8 cellular contexts compared by ENCODE assay signal in genomic region chr1:155228096-155228427, GRCh38. TPM values are rescaled to one million over a fixed set of nuclear protein-coding genes. Genes with fewer than 3 reads are reported as not detected.
A peak's percentile ranks its signal among the peaks of the same experiment; 100 is the strongest.
DNase-seq lines count a peak whose midpoint lies in the region; ATAC-seq, FAIRE-seq and TF ChIP-seq lines count a peak whose summit lies in the region.

No MANE protein-coding gene starts in this region.

- BruUV-seq in Caco-2 (replicated peaks; lab: Mats Ljungman, UMichigan): TSS peak; percentile 94

- peaks cover 22% of the 10 kb centered on the region for H3K4me1 ChIP-seq in Caco-2
- H3K4me1 ChIP-seq in Peyer's patch: peaks cover 0 to 5% (median 0%) of the 10 kb centered on the region in 4 donors
- peaks cover 0 to 4% (median 0%) of the 10 kb centered on the region in 3 donors for H3K4me1 ChIP-seq in pancreas

- peak overlapping the region; percentile 80 for H3K27ac Mint-ChIP-seq in Caco-2 (ENCODE audit: unreplicated experiment)

- intact Hi-C loops in Caco-2 (cut with micrococcal nuclease; ENCODE audit: unreplicated experiment): loop anchor here (5.0 kb wide), 1 partner anchor 36 kb away; no protein-coding TSS in a partner anchor
- intact Hi-C loops in pancreas (cut with DNase I): no loop called here

- TF ChIP-seq CTCF in Caco-2 (IDR thresholded peaks at IDR 0.05; ENCODE audit: insufficient read depth in 1 of 2, low read depth in 1 of 2, low read length in 1 of 2, severe bottlenecking in 1 of 2, unreplicated experiment in 1 of 2) (no peak), Peyer's patch (IDR thresholded peaks at IDR 0.05) (no peak), pancreas (IDR thresholded peaks at IDR 0.05) (no peak)

- H3K27ac ChIP-seq in Peyer's patch (peak overlapping the region; percentile 78 to 86 (median 83)), epithelial cell of prostate (peak overlapping the region; percentile 97), pancreas (peak overlapping the region in 2 of 4 donors; percentile 85)

- H3K36me3 ChIP-seq in Caco-2 (ENCODE audit: control insufficient read depth, insufficient read depth, low read length): no peaks in the 10 kb centered on the region; the same call in 1 of the 2 replicates
- H3K36me3 ChIP-seq in Peyer's patch: no peaks in the 10 kb centered on the region
- no peaks in the 10 kb centered on the region for H3K36me3 ChIP-seq in pancreas

- no peaks in the 10 kb centered on the region for H3K9me3 Mint-ChIP-seq in Caco-2 (ENCODE audit: unreplicated experiment)

- TF ChIP-seq POLR2A in Peyer's patch (IDR thresholded peaks at IDR 0.05): no peak

- no peaks in the 10 kb centered on the region for H3K27me3 Mint-ChIP-seq in Caco-2 (ENCODE audit: insufficient read depth, unreplicated experiment)

- peak overlapping the region; percentile 81 for H3K4me3 Mint-ChIP-seq in Caco-2 (ENCODE audit: unreplicated experiment)

- peaks cover 15% of the 10 kb centered on the region for H3K36me3 Mint-ChIP-seq in Caco-2 (ENCODE audit: insufficient read depth, unreplicated experiment)

- H3K9me3 ChIP-seq in Caco-2 (no peaks in the 10 kb centered on the region), Peyer's patch (no peaks in the 10 kb centered on the region), pancreas (no peaks in the 10 kb centered on the region)

- H3K27me3 ChIP-seq in Caco-2 (replicated peaks; ENCODE audit: control insufficient read depth, insufficient read depth, low read length) (no peaks in the 10 kb centered on the region), Peyer's patch (no peaks in the 10 kb centered on the region), pancreas (no peaks in the 10 kb centered on the region)

- ATAC-seq in pancreas (no peak), GM21825 (IDR thresholded peaks at IDR 0.05; ENCODE audit: unreplicated experiment) (no peak)

- POLR2A ChIA-PET in Caco-2 (lab: Charles Lee): interaction anchor here (2.0 kb wide), 1 partner anchor 19 kb away, joined by 10 read pairs; the partner anchor contains the start of gene MTX1

- 56% methylated on average over 9 of the region's 9 CpGs for WGBS in pancreas, 2 donors

- peaks cover 25% of the 10 kb centered on the region for H3K4me1 Mint-ChIP-seq in Caco-2 (ENCODE audit: low read depth, unreplicated experiment)

- CTCF ChIA-PET in Caco-2 (lab: Charles Lee): interaction anchor here (1.5 to 2.5 kb wide), 2 partner anchors 19 to 21 kb away, joined by 5 to 10 read pairs; partner anchors contain the start of gene THBS3

- H3K4me3 ChIP-seq in Caco-2 (ENCODE audit: low read depth, low read length): peak overlapping the region; percentile 43
- H3K4me3 ChIP-seq in Peyer's patch: peak overlapping the region; percentile 41 to 66 (median 55)
- peak overlapping the region; percentile 4 to 70 (median 32) for H3K4me3 ChIP-seq in pancreas

- FAIRE-seq in pancreas (lab: Jason Lieb, UNC): no peak

- DNase-seq in Caco-2 (no peak), Peyer's patch (no peak), epithelial cell of prostate (ENCODE audit: low read depth, low spot score) (no peak), pancreas (peak in 1 of 6 donors; percentile 9), DMS79 (lab: John Stamatoyannopoulos, UW) (no peak), SIG-M5 treated with dmso at 0.1 percent for 504 hours (lab: John Stamatoyannopoulos, UW; ENCODE audit: unreplicated experiment) (no peak), SK-N-DZ (ENCODE audit: low spot score) (no peak)

RNA-seq across cellular contexts. Expression of gene MTX1, which starts 19.6 kb away (rescaled TPM):
- total RNA-seq in Caco-2 (2022): 64.9 and 65.3 TPM in 2 replicates
- total RNA-seq in Peyer's patch: 10 to 100 TPM; 33.2 to 45.2 (median 36.5) TPM
- 10 to 100 TPM; 10.7 to 18.4 (median 15.7) TPM for total RNA-seq in pancreas
- polyA plus RNA-seq in pancreas: 10 to 100 TPM; 34.3 to 36.8 TPM
- polyA plus RNA-seq in SK-N-DZ (2014; cell fraction: cytosol; rRNA removed): 83.7 and 106 TPM in 2 replicates
- 77.1 and 99.5 TPM in 2 replicates for polyA plus RNA-seq in SK-N-DZ (2014; cell fraction: nucleus; rRNA removed)

RNA-seq across cellular contexts. Expression of gene THBS3, which starts 20.4 kb away (rescaled TPM):
- total RNA-seq in Caco-2 (2022) (6.2 and 7.4 TPM in 2 replicates), Peyer's patch (10 to 100 TPM; 15.9 to 58.6 (median 46.5) TPM), pancreas (10 to 100 TPM in 5 of 6 donors, 1 to 10 TPM in 1; 9.9 to 31.1 (median 14.6) TPM)
- polyA plus RNA-seq in pancreas: 10 to 100 TPM; 69.1 to 78.6 TPM
- polyA plus RNA-seq in SK-N-DZ (2014; cell fraction: cytosol; rRNA removed): 18.6 and 19.3 TPM in 2 replicates
- 161 and 164 TPM in 2 replicates for polyA plus RNA-seq in SK-N-DZ (2014; cell fraction: nucleus; rRNA removed)

RNA-seq across cellular contexts. Expression of gene ENTREP3, which starts 27.2 kb away (rescaled TPM):
- total RNA-seq in Caco-2 (2022) (33.1 and 36.6 TPM in 2 replicates), Peyer's patch (10 to 100 TPM in 3 of 4 donors, 1 to 10 TPM in 1; 5.8 to 20.7 (median 15.4) TPM), pancreas (10 to 100 TPM in 2 of 6 donors, 1 to 10 TPM in 4; 6.7 to 14.4 (median 8.5) TPM)
- polyA plus RNA-seq in pancreas: 10 to 100 TPM in 1 of 2 donors, 1 to 10 TPM in 1; 7.9 to 11.1 TPM
- 20.3 and 23.6 TPM in 2 replicates for polyA plus RNA-seq in SK-N-DZ (2014; cell fraction: cytosol; rRNA removed)
- polyA plus RNA-seq in SK-N-DZ (2014; cell fraction: nucleus; rRNA removed): 72.0 and 119 TPM in 2 replicates

RNA-seq across cellular contexts. Expression of gene SCAMP3, which starts 34.1 kb away (rescaled TPM):
- total RNA-seq in Caco-2 (2022): 53.4 and 55.9 TPM in 2 replicates
- total RNA-seq in Peyer's patch: 10 to 100 TPM; 34.7 to 63.7 (median 49.2) TPM
- 10 to 100 TPM; 25.1 to 33.4 (median 28.0) TPM for total RNA-seq in pancreas
- polyA plus RNA-seq in pancreas: 10 to 100 TPM; 27.7 to 55.5 TPM
- polyA plus RNA-seq in SK-N-DZ (2014; cell fraction: cytosol; rRNA removed): 52.0 and 61.2 TPM in 2 replicates
- polyA plus RNA-seq in SK-N-DZ (2014; cell fraction: nucleus; rRNA removed): 41.1 and 81.4 TPM in 2 replicates

RNA-seq across cellular contexts. Expression of gene CLK2, which starts 45.2 kb away (rescaled TPM):
- total RNA-seq in Caco-2 (2022) (56.8 and 57.5 TPM in 2 replicates), Peyer's patch (100 to 1,000 TPM in 2 of 4 donors, 10 to 100 TPM in 2; 44.7 to 125 (median 98.5) TPM), pancreas (10 to 100 TPM; 15.7 to 39.6 (median 18.7) TPM)
- polyA plus RNA-seq in pancreas: 10 to 100 TPM; 81.1 to 89.4 TPM
- 33.7 and 34.1 TPM in 2 replicates for polyA plus RNA-seq in SK-N-DZ (2014; cell fraction: cytosol; rRNA removed)
- 287 and 348 TPM in 2 replicates for polyA plus RNA-seq in SK-N-DZ (2014; cell fraction: nucleus; rRNA removed)
